In the genomic region with DNA sequence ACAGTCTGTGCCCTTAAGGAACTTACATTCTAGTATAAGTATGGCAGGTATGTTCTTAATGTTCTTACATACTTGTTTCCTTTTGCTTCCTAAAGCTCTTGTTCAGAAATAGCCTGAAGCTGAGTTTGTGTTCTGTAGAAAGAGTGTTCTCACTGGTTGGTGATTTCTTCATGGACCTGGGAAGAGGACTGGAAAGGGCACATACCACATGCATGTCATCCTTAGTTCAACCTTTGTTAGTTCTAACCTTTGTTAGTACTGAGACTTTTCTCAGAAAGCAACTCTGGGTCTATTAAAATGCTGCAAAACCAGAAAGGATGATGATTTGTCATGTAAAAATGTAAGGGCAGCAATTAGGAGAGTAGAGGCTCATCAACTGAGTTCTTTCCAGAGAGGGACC, we compare ENCODE assay signal across 17 cellular contexts. TPM values are rescaled to one million over a fixed set of nuclear protein-coding genes. Genes with fewer than 3 reads are reported as not detected.
A peak's percentile ranks its signal among the peaks of the same experiment; 100 is the strongest.
DNase-seq lines count a peak whose midpoint lies in the region; ATAC-seq and TF ChIP-seq lines count a peak whose summit lies in the region.
"Had no signal": no experiment of that assay in that cellular context is flagged by ENCODE, and none has a peak within 500 bp of the region (broad histone marks: within the 10 kb centered on the region; RNA-seq: fewer than 3 reads in every experiment).

No MANE protein-coding gene starts in this region.

- H4K8ac ChIP-seq in trophoblast cell (ENCODE audit: low read depth, low read length), result no peak overlapping the region

- no peak overlapping the region for H4K91ac ChIP-seq in trophoblast cell (ENCODE audit: low read depth, low read length)

- H3K79me1 ChIP-seq in trophoblast cell (ENCODE audit: low read length), result peaks cover 20% of the 10 kb centered on the region

- H3K4me3 ChIP-seq in esophagus muscularis mucosa, result no peak overlapping the region
- no peak overlapping the region for H3K4me3 ChIP-seq in trophoblast cell (ENCODE audit: low read depth, low read length)
- H3K4me3 ChIP-seq in H7 (ENCODE audit: insufficient read depth, low read depth, low read length), result no peak overlapping the region
- H3K4me3 ChIP-seq: body of pancreas, esophagus squamous epithelium had no signal

- no peak for TF ChIP-seq POLR2A in esophagus muscularis mucosa (IDR thresholded peaks at IDR 0.05; ENCODE audit: low read depth)

- no peak overlapping the region for H3K4ac ChIP-seq in trophoblast cell (ENCODE audit: low read depth, low read length)

- H3K4me2 ChIP-seq in trophoblast cell (ENCODE audit: low read length), result no peak overlapping the region

- H2BK12ac ChIP-seq in trophoblast cell (ENCODE audit: low read length), result no peak overlapping the region

- no peak overlapping the region for H2AFZ ChIP-seq in trophoblast cell (ENCODE audit: insufficient read depth, low read length, poor library complexity)

- no peak overlapping the region for H2BK5ac ChIP-seq in trophoblast cell (ENCODE audit: low read depth, low read length, poor library complexity)

- no peak for TF ChIP-seq CTCF in esophagus muscularis mucosa (IDR thresholded peaks at IDR 0.05)

- ATAC-seq in HG03039 (IDR thresholded peaks at IDR 0.05; ENCODE audit: unreplicated experiment), result no peak
- ATAC-seq in HG03280 (IDR thresholded peaks at IDR 0.05; ENCODE audit: unreplicated experiment), result no peak
- ATAC-seq: body of pancreas, natural killer cell had no signal

- H3K9me3 ChIP-seq in esophagus muscularis mucosa, result no peaks in the 10 kb centered on the region
- no peaks in the 10 kb centered on the region for H3K9me3 ChIP-seq in trophoblast cell (ENCODE audit: insufficient read depth, low read depth, low read length)
- H3K9me3 ChIP-seq: esophagus squamous epithelium had no signal

- intact Hi-C loops in esophagus muscularis mucosa (cut with DNase I), result no loop called here

- TF ChIP-seq EP300 in esophagus muscularis mucosa (IDR thresholded peaks at IDR 0.05), result no peak

- peak; percentile 97 for DNase-seq in EH (ENCODE audit: low read depth)
- DNase-seq in RPMI7951 (ENCODE audit: low read depth), result peak; percentile 78
- no peak for DNase-seq in esophagus muscularis mucosa (ENCODE audit: extremely low spot score)
- DNase-seq in trophoblast cell, result peak; percentile 91 to 98
- no peak for DNase-seq in H7
- no peak for DNase-seq in stimulated activated CD4-positive, alpha-beta T cell treated with anti-CD3 and anti-CD28 coated beads, Interleukin-2, amount 100 ng/mL, for 24 hours
- DNase-seq: activated CD4-positive, alpha-beta T cell treated with anti-CD3 and anti-CD28 coated beads for 1 hour; activated T-cell treated with anti-CD3 and anti-CD28 coated beads, Interleukin-2, amount 50 U/mL, for 24 hours; body of pancreas; CD4-positive, CD25-positive, alpha-beta regulatory T cell; esophagus squamous epithelium; kidney glomerular epithelial cell; natural killer cell; NCI-H1105; NCI-H774 had no signal

- H3K36me3 ChIP-seq in esophagus muscularis mucosa, result no peaks in the 10 kb centered on the region
- no peaks in the 10 kb centered on the region for H3K36me3 ChIP-seq in trophoblast cell (ENCODE audit: control insufficient read depth in 1 of 2, insufficient read depth in 2 of 2, low read length in 2 of 2)
- H3K36me3 ChIP-seq in H7 (replicated peaks; ENCODE audit: control insufficient read depth, insufficient read depth, low read length), result no peaks in the 10 kb centered on the region
- H3K36me3 ChIP-seq: esophagus squamous epithelium had no signal

- H3K27me3 ChIP-seq in esophagus muscularis mucosa, result no peaks in the 10 kb centered on the region
- no peaks in the 10 kb centered on the region for H3K27me3 ChIP-seq in trophoblast cell (ENCODE audit: insufficient read depth, low read length)
- H3K27me3 ChIP-seq in H7 (ENCODE audit: control insufficient read depth, insufficient read depth, low read length), result no peaks in the 10 kb centered on the region
- H3K27me3 ChIP-seq: body of pancreas, esophagus squamous epithelium had no signal

- no peak overlapping the region for H3K23ac ChIP-seq in trophoblast cell (ENCODE audit: low read length)

- no peak overlapping the region for H2BK120ac ChIP-seq in trophoblast cell (ENCODE audit: insufficient read depth, low read length, poor library complexity)

- H4K12ac ChIP-seq in trophoblast cell (ENCODE audit: low read depth, low read length), result no peak overlapping the region

- H3K9ac ChIP-seq in trophoblast cell (ENCODE audit: low read length), result no peak overlapping the region

- H3K18ac ChIP-seq in trophoblast cell (ENCODE audit: low read length), result no peak overlapping the region

- no peak overlapping the region for H2AK5ac ChIP-seq in trophoblast cell (ENCODE audit: low read length)

- H3K27ac ChIP-seq in esophagus muscularis mucosa (replicated peaks in 1 of 4), result peak overlapping the region in 3 of 4 donors; percentile 16 to 78 (median 71)
- peak overlapping the region; percentile 73 for H3K27ac ChIP-seq in trophoblast cell (ENCODE audit: low read depth, low read length)

- no peak overlapping the region for H3K14ac ChIP-seq in trophoblast cell (ENCODE audit: low read length)

- H3K4me1 ChIP-seq in esophagus muscularis mucosa, result peaks cover 15 to 51% (median 37%) of the 10 kb centered on the region in 4 donors
- H3K4me1 ChIP-seq in trophoblast cell (ENCODE audit: control insufficient read depth in 1 of 2, insufficient read depth in 2 of 2, low read length in 2 of 2), result peaks cover 2 to 8% of the 10 kb centered on the region in 2 experiments
- H3K4me1 ChIP-seq: body of pancreas had no signal

- no peaks in the 10 kb centered on the region for H3K79me2 ChIP-seq in trophoblast cell (ENCODE audit: control insufficient read depth, insufficient read depth, low read length, poor library complexity)

RNA-seq across cellular contexts. Expression of gene FAP, which starts 2.5 kb away (rescaled TPM):
- 142 and 170 TPM in 2 replicates for total RNA-seq in RPMI7951 (2014; rRNA removed; shearing (Covaris generic))
- 10 to 100 TPM in 3 of 4 donors, 1 to 10 TPM in 1; 8.0 to 16.7 (median 13.1) TPM for total RNA-seq in esophagus muscularis mucosa
- polyA plus RNA-seq in trophoblast cell (2013), result 3.1 and 4.1 TPM in 2 replicates
- total RNA-seq in H7 (2014; rRNA removed; shearing (Covaris generic)), result not detected in 2 replicates
- total RNA-seq: CD4-positive, CD25-positive, alpha-beta regulatory T cell; natural killer cell had no signal
- polyA plus RNA-seq: CD4-positive, CD25-positive, alpha-beta regulatory T cell had no signal

Comparison
In these comparisons a context has a peak if more than half of its experiments do, and no peak if none do; other contexts are left out.
1. DNase-seq: peak in EH (single experiment), RPMI7951 (single experiment) and trophoblast cell (2 of 2); none in esophagus muscularis mucosa (single experiment), H7 (single experiment) and stimulated activated CD4-positive, alpha-beta T cell treated with anti-CD3 and anti-CD28 coated beads, Interleukin-2, amount 100 ng/mL, for 24 hours (0 of 2).